ENCODE assay signal across 26 cellular contexts in genomic region chr1:23906731-23907130, GRCh38. TPM values are rescaled to one million over a fixed set of nuclear protein-coding genes. Genes with fewer than 3 reads are reported as not detected.
"Had no signal": no experiment of that assay in that cellular context is flagged by ENCODE, and none has a peak within 500 bp of the region (broad histone marks: within the 10 kb centered on the region; RNA-seq: fewer than 3 reads in every experiment).

No MANE protein-coding gene starts in this region.

- H3K4me1 ChIP-seq: gastrocnemius medialis had no signal

- H3K36me3 ChIP-seq: cardiac muscle cell, esophagus squamous epithelium, gastrocnemius medialis, heart left ventricle, right lobe of liver, stomach, suprapubic skin, tibial nerve had no signal

- H3K9me3 Mint-ChIP-seq: activated naive CD4-positive, alpha-beta T cell treated with anti-CD3 and anti-CD28 coated beads, Interleukin-2, amount 50 U/mL, for 24 hours had no signal

- H3K9me3 ChIP-seq: body of pancreas, esophagus squamous epithelium, gastrocnemius medialis, heart left ventricle, right lobe of liver, stomach, suprapubic skin, tibial nerve had no signal

- ATAC-seq: activated CD8-positive, alpha-beta memory T cell treated with anti-CD3 and anti-CD28 coated beads, Interleukin-2, amount 10 ng/mL, durations not matched to agents 7 days and 5 days; body of pancreas; gastrocnemius medialis; heart left ventricle; left cardiac atrium; right lobe of liver had no signal

- H3K36me3 Mint-ChIP-seq: activated naive CD4-positive, alpha-beta T cell treated with anti-CD3 and anti-CD28 coated beads, Interleukin-2, amount 50 U/mL, for 24 hours had no signal

- H3K27ac Mint-ChIP-seq: activated CD8-positive, alpha-beta memory T cell treated with anti-CD3 and anti-CD28 coated beads, Interleukin-2, amount 10 ng/mL, durations not matched to agents 7 days and 5 days; activated naive CD4-positive, alpha-beta T cell treated with anti-CD3 and anti-CD28 coated beads, Interleukin-2, amount 50 U/mL, for 24 hours; endodermal cell had no signal

- H3K4me3 ChIP-seq: body of pancreas, cardiac muscle cell, esophagus squamous epithelium, gastrocnemius medialis, heart left ventricle, right lobe of liver, skin epidermis, stomach, suprapubic skin, tibial nerve had no signal

- H3K27ac ChIP-seq: body of pancreas, cardiac muscle cell, esophagus squamous epithelium, gastrocnemius medialis, heart left ventricle, right lobe of liver, skin epidermis, stomach, suprapubic skin, tibial nerve had no signal

- H3K4me3 Mint-ChIP-seq: activated CD8-positive, alpha-beta memory T cell treated with anti-CD3 and anti-CD28 coated beads, Interleukin-2, amount 10 ng/mL, durations not matched to agents 7 days and 5 days; activated naive CD4-positive, alpha-beta T cell treated with anti-CD3 and anti-CD28 coated beads, Interleukin-2, amount 50 U/mL, for 24 hours; endodermal cell had no signal

- DNase-seq: activated CD4-positive, alpha-beta T cell treated with anti-CD3 and anti-CD28 coated beads for 4 hours; activated CD4-positive, alpha-beta T cell treated with anti-CD3 and anti-CD28 coated beads, Interleukin-2, amount 50 U/mL, for 48 hours; activated CD4-positive, CD25-positive, alpha-beta regulatory T cell; activated CD8-positive, alpha-beta memory T cell treated with anti-CD3 and anti-CD28 coated beads, Interleukin-2, amount 10 ng/mL, durations not matched to agents 7 days and 5 days; activated gamma-delta T cell; activated T-cell treated with anti-CD3 and anti-CD28 coated beads for 4 hours; anterior cingulate cortex; body of pancreas; cortex of kidney; endodermal cell; esophagus squamous epithelium; gastrocnemius medialis; heart left ventricle; left cardiac atrium; nucleus accumbens; right lobe of liver; stimulated activated CD4-positive, alpha-beta T cell treated with anti-CD3 and anti-CD28 coated beads, Interleukin-1b, Interleukin-23, amount 100 ng/mL, for 48 hours had no signal

RNA-seq across cellular contexts. Expression of gene CNR2, which starts 6.4 kb away (rescaled TPM):
- total RNA-seq: body of pancreas, cardiac muscle cell, cerebellum, endodermal cell, gastrocnemius medialis, left cardiac atrium, suprapubic skin, tibial nerve had no signal
- polyA plus RNA-seq: cardiac muscle cell, neural cell, urinary bladder had no signal
